16 cellular contexts compared by ENCODE assay signal in genomic region chr3:174023445-174023844, GRCh38.
DNase-seq lines count a peak whose midpoint lies in the region; ATAC-seq and TF ChIP-seq lines count a peak whose summit lies in the region.
"Had no signal": no experiment of that assay in that cellular context is flagged by ENCODE, and none has a peak within 500 bp of the region (broad histone marks: within the 10 kb centered on the region; RNA-seq: fewer than 3 reads in every experiment).

No MANE protein-coding gene starts in this region.

- H3K4me1 ChIP-seq in endodermal cell (ENCODE audit: control insufficient read depth, insufficient read depth, low read length): peaks cover 4% of the 10 kb centered on the region
- H3K4me1 ChIP-seq: adrenal gland, BE2C, colonic mucosa, pancreas had no signal

- peaks cover 8% of the 10 kb centered on the region for H3K9me3 ChIP-seq in endodermal cell (ENCODE audit: control insufficient read depth, low read length)
- H3K9me3 ChIP-seq: adrenal gland, BE2C, colonic mucosa, pancreas had no signal

- no peaks in the 10 kb centered on the region for H3K27me3 Mint-ChIP-seq in endodermal cell (ENCODE audit: insufficient read depth)

- H3K36me3 ChIP-seq in endodermal cell (ENCODE audit: control insufficient read depth, insufficient read depth, low read length): no peaks in the 10 kb centered on the region
- H3K36me3 ChIP-seq: adrenal gland, BE2C, colonic mucosa, pancreas had no signal

- H3K27me3 ChIP-seq in endodermal cell (ENCODE audit: control insufficient read depth, insufficient read depth, low read length, poor library complexity, severe bottlenecking): no peaks in the 10 kb centered on the region
- H3K27me3 ChIP-seq: adrenal gland, BE2C, colonic mucosa, hepatocyte, pancreas had no signal

- WGBS in endodermal cell (ENCODE audit: insufficient coverage in 1 of 2, insufficient read length in 1 of 2), 2 experiments: 89 to 92% methylated on average over 2 to 3 of the region's 3 CpGs

- H3K27ac ChIP-seq in endodermal cell (ENCODE audit: low read depth, low read length): no peak overlapping the region
- H3K27ac ChIP-seq: adrenal gland, colonic mucosa, hepatocyte, pancreas had no signal

- peaks cover 8% of the 10 kb centered on the region for H3K36me3 Mint-ChIP-seq in endodermal cell (ENCODE audit: low read depth)

- peaks cover 9% of the 10 kb centered on the region for H3K4me1 Mint-ChIP-seq in endodermal cell

- ATAC-seq in SK-N-SH treated with all-trans-retinoic acid at 6 μM for 48 hours: no peak
- ATAC-seq: activated T-cell treated with anti-CD3 and anti-CD28 coated beads, Interleukin-2, amount 50 U/mL, for 72 hours; HCT116; pancreas had no signal

- TF ChIP-seq CTCF in endodermal cell (conservative IDR thresholded peaks at IDR 0.05): no peak

- H3K4me3 Mint-ChIP-seq in endodermal cell: no peak overlapping the region
- H3K4me3 Mint-ChIP-seq: activated T-cell treated with anti-CD3 and anti-CD28 coated beads, Interleukin-2, amount 50 U/mL, for 72 hours had no signal

- peak overlapping the region; percentile 2 for H3K27ac Mint-ChIP-seq in endodermal cell
- H3K27ac Mint-ChIP-seq: activated T-cell treated with anti-CD3 and anti-CD28 coated beads, Interleukin-2, amount 50 U/mL, for 72 hours had no signal

- no peak overlapping the region for H3K4me3 ChIP-seq in endodermal cell (ENCODE audit: low read length)
- H3K4me3 ChIP-seq: adrenal gland, colonic mucosa, hepatocyte, pancreas had no signal

- H3K9ac ChIP-seq in endodermal cell (ENCODE audit: extremely low read depth, low read length, poor library complexity, severe bottlenecking): no peak overlapping the region

- H3K9me3 Mint-ChIP-seq in endodermal cell: peaks cover 14% of the 10 kb centered on the region

- peak; percentile 14 for DNase-seq in AG20443 (ENCODE audit: low spot score)
- DNase-seq in GM03348 (ENCODE audit: low spot score): peak; percentile 6
- DNase-seq in NCI-H345 treated with DMSO at 0.1 percent for 48 hours (lab: John Stamatoyannopoulos, UW; ENCODE audit: unreplicated experiment): peak; percentile 2
- no peak for DNase-seq in endodermal cell
- DNase-seq in activated gamma-delta T cell treated with Interleukin-2 at 50 U/mL for 16 hours: no peak
- no peak for DNase-seq in foreskin melanocyte
- no peak for DNase-seq in ecto neural progenitor cell (ENCODE audit: low spot score)
- DNase-seq: activated CD4-positive, alpha-beta T cell treated with anti-CD3 and anti-CD28 coated beads, Interleukin-2, amount 50 U/mL, for 48 hours; activated T-cell treated with anti-CD3 and anti-CD28 coated beads, Interleukin-2, amount 50 U/mL, for 72 hours; adrenal gland; BE2C; colonic mucosa; pancreas had no signal

TF ChIP-seq in SK-N-SH treated with all-trans-retinoic acid at 6 μM for 48 hours, 23 proteins besides CTCF, POLR2A, EP300 and RAD21:
- TF ChIP-seq ISL1 (CRISPR knock-in tag; IDR thresholded peaks at IDR 0.05): no peak
- no peak for TF ChIP-seq ZFP30 (CRISPR knock-in tag; IDR thresholded peaks at IDR 0.05)
- TF ChIP-seq TCF4 (CRISPR knock-in tag; IDR thresholded peaks at IDR 0.05; ENCODE audit: borderline replicate concordance): no peak
- no peak for TF ChIP-seq ESRRG (CRISPR knock-in tag; IDR thresholded peaks at IDR 0.05)
- TF ChIP-seq POU6F1 (CRISPR knock-in tag; IDR thresholded peaks at IDR 0.05; ENCODE audit: borderline replicate concordance, low read depth): no peak
- TF ChIP-seq SNAI2 (CRISPR knock-in tag; IDR thresholded peaks at IDR 0.05): no peak
- no peak for TF ChIP-seq GLIS3 (CRISPR knock-in tag; IDR thresholded peaks at IDR 0.05)
- no peak for TF ChIP-seq RARB (CRISPR knock-in tag; IDR thresholded peaks at IDR 0.05)
- no peak for TF ChIP-seq ARNTL (CRISPR knock-in tag; IDR thresholded peaks at IDR 0.05; ENCODE audit: borderline replicate concordance, low read depth)

Comparison
In these comparisons a context has a peak if more than half of its experiments do, and no peak if none do; other contexts are left out.
1. DNase-seq: peak in AG20443 (single experiment), GM03348 (single experiment) and NCI-H345 treated with DMSO at 0.1 percent for 48 hours (single experiment); none in endodermal cell (single experiment), activated gamma-delta T cell treated with Interleukin-2 at 50 U/mL for 16 hours (single experiment), foreskin melanocyte (single experiment) and ecto neural progenitor cell (single experiment).